ENCODE assay signal across 8 cellular contexts in the genomic region with DNA sequence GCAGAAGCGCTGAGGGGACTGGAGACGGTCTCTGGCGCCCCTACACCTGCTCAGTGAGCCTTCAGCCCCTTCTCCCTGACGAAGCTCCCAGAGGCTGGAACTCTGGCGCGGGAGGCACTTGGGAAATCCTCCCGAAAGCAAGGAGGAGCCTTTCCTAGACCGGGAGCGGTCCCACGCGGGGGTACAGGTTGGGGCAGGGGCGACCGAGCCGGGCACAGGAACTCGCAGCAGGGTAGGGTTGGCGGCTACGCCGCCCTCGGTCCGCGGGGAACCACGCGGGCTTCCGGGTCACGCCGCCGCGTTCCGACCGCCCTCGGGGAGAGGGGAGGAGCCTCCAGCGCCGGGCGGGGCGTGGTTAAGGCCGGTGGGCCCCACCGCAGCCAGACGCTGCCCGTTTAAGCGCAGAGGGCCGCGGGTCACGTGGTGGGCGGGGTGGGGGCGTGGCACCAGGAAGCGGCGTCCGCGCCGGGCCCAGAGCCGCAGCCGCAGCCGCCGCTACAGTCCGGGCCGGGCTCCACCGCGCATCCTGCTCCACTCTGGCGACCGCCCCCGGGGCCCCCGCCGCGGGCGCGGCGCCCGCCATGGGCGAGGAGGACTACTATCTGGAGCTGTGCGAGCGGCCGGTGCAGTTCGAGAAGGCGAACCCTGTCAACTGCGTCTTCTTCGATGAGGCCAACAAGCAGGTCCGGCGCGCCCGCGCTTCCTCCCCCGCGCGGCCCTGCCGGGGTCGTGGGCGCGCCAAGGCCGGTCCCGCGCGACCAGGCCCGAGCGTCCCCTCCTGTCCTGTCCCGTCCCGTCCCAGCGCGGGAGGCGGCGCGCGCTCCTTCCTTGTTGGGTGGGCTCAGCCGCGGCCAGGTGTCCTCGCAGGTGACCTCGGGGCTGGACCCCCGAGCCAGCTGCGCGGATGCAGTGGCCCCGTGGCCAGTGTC. TPM values are rescaled to one million over a fixed set of nuclear protein-coding genes. Genes with fewer than 3 reads are reported as not detected.
DNase-seq lines count a peak whose midpoint lies in the region; ATAC-seq and TF ChIP-seq lines count a peak whose summit lies in the region.

A gene (plus strand): TSS at position 474 of the 929 bp plus-strand sequence. CDS start 108 bp downstream, at position 582.

- peak within 1 kb of the TSS; percentile 91 for H3K27ac Mint-ChIP-seq in chondrocyte (ENCODE audit: unreplicated experiment)

- DNase-seq in Ammon's horn (ENCODE audit: low spot score) (peak; percentile 97), NCI-H460 (ENCODE audit: extremely low read depth, low read depth) (peak; percentile 83), chondrocyte (ENCODE audit: low spot score) (peak; percentile 97), kidney glomerular epithelial cell (lab: John Stamatoyannopoulos, UW) (peak; percentile 81)
- DNase-seq in activated CD4-positive, alpha-beta T cell treated with anti-CD3 and anti-CD28 coated beads for 24 hours (ENCODE audit: low read depth in 2 of 2) = peak; percentile 99
- peak; percentile 93 to 98 for DNase-seq in stimulated activated CD4-positive, alpha-beta T cell treated with anti-CD3 and anti-CD28 coated beads, Interleukin-15, amount 100 ng/mL, for 48 hours (ENCODE audit: low read depth in 2 of 2)

- H3K9me3 Mint-ChIP-seq in chondrocyte (ENCODE audit: low read depth) = no peaks in the 10 kb centered on the region

- peaks cover 27% of the 10 kb centered on the region for H3K4me1 Mint-ChIP-seq in chondrocyte (ENCODE audit: low read depth)

- peak within 1 kb of the TSS; percentile 89 for H3K4me3 Mint-ChIP-seq in chondrocyte (ENCODE audit: unreplicated experiment)

- peaks cover 4% of the 10 kb centered on the region for H3K36me3 Mint-ChIP-seq in chondrocyte (ENCODE audit: low read depth)

- peak; percentile 44 for TF ChIP-seq CTCF in chondrocyte (IDR thresholded peaks at IDR 0.05)

- no peaks in the 10 kb centered on the region for H3K27me3 Mint-ChIP-seq in chondrocyte (ENCODE audit: low read depth)

- ATAC-seq in GM19035 (IDR thresholded peaks at IDR 0.05; ENCODE audit: unreplicated experiment) = peak; percentile 80
- ATAC-seq in HG03342 (IDR thresholded peaks at IDR 0.05; ENCODE audit: unreplicated experiment) = peak; percentile 73

RNA-seq across cellular contexts. Expression of the gene that starts here (rescaled TPM):
- 28.3 and 37.7 TPM in 2 replicates for total RNA-seq in NCI-H460 (2014; rRNA removed; shearing (Covaris generic))
- 22.8 and 23.6 TPM in 2 replicates for polyA plus RNA-seq in NCI-H460 (2014; cell fraction: nucleus; rRNA removed)
- total RNA-seq in chondrocyte = 22.5 to 26.8 TPM (median 24.6 TPM) in 3 replicates

Comparison
In these comparisons a context has a peak if more than half of its experiments do, and no peak if none do; other contexts are left out.
1. Peak in every context shown above with its lines: DNase-seq and ATAC-seq.